8 cellular contexts compared by ENCODE assay signal in genomic region chr21:42063578-42064521, GRCh38. TPM values are rescaled to one million over a fixed set of nuclear protein-coding genes. Genes with fewer than 3 reads are reported as not detected.
A peak's percentile ranks its signal among the peaks of the same experiment; 100 is the strongest.
DNase-seq lines count a peak whose midpoint lies in the region; ATAC-seq and TF ChIP-seq lines count a peak whose summit lies in the region.

No MANE protein-coding gene starts in this region.

- WGBS in GM23248 (ENCODE audit: low coverage in 1 of 2, low lambda C conversion rate in 2 of 2, missing lambda C conversion rate in 2 of 2), 2 experiments: 85 to 88% methylated on average over 28 of the region's 28 CpGs

- H3K4me3 ChIP-seq in GM23248: no peak overlapping the region

- no peaks in the 10 kb centered on the region for H3K79me2 ChIP-seq in GM23248 (ENCODE audit: insufficient read depth)

- H3K4me1 ChIP-seq in GM23248 (ENCODE audit: insufficient read depth): no peaks in the 10 kb centered on the region

- H3K4me3 Mint-ChIP-seq in T-helper 2 cell treated with Interferon-gamma antibody and Interleukin-4, amounts not matched to agents 5 μg/mL and 100 μg/mL, for 36 hours: peak overlapping the region; percentile 89
- H3K4me3 Mint-ChIP-seq in central memory CD8-positive, alpha-beta T cell: peak overlapping the region; percentile 82

- no peaks in the 10 kb centered on the region for H3K36me3 ChIP-seq in GM23248 (ENCODE audit: low read depth)

- H3K4me2 ChIP-seq in GM23248 (ENCODE audit: unreplicated experiment): no peak overlapping the region

- peak; percentile 55 for DNase-seq in T-helper 2 cell treated with Interferon-gamma antibody and Interleukin-4, amounts not matched to agents 5 μg/mL and 100 μg/mL, for 36 hours (ENCODE audit: low spot score)
- DNase-seq in central memory CD8-positive, alpha-beta T cell (ENCODE audit: low spot score in 2 of 2): peak; percentile 31 to 34
- peak; percentile 31 to 58 for DNase-seq in stimulated activated CD4-positive, alpha-beta T cell treated with anti-CD3 and anti-CD28 coated beads, Interleukin-15, amount 100 ng/mL, for 48 hours (ENCODE audit: low read depth in 2 of 2)
- DNase-seq in ureter (ENCODE audit: low spot score) (no peak), superior temporal gyrus (ENCODE audit: extremely low spot score) (no peak), GM23248 (no peak)

- peaks cover 47% of the 10 kb centered on the region for H3K4me1 Mint-ChIP-seq in T-helper 2 cell treated with Interferon-gamma antibody and Interleukin-4, amounts not matched to agents 5 μg/mL and 100 μg/mL, for 36 hours (ENCODE audit: low read depth)
- H3K4me1 Mint-ChIP-seq in central memory CD8-positive, alpha-beta T cell: peaks cover 47% of the 10 kb centered on the region

- H3K9me2 ChIP-seq in GM23248 (ENCODE audit: insufficient read depth): no peaks in the 10 kb centered on the region

- in situ Hi-C loops in GM23248 (cut with MboI): no loop called here

- H4K20me1 ChIP-seq in GM23248 (ENCODE audit: insufficient read depth): no peaks in the 10 kb centered on the region

- peaks cover 3% of the 10 kb centered on the region for H3K36me3 Mint-ChIP-seq in T-helper 2 cell treated with Interferon-gamma antibody and Interleukin-4, amounts not matched to agents 5 μg/mL and 100 μg/mL, for 36 hours (ENCODE audit: low read depth)
- H3K36me3 Mint-ChIP-seq in central memory CD8-positive, alpha-beta T cell (ENCODE audit: insufficient read depth): no peaks in the 10 kb centered on the region

- no peak overlapping the region for H2AFZ ChIP-seq in GM23248

- no peak overlapping the region for H3K9ac ChIP-seq in GM23248

- peak; percentile 37; the same call in 1 of the 3 replicates for TF ChIP-seq CTCF in GM12872 (IDR thresholded peaks at IDR 0.05; ENCODE audit: insufficient read depth, low read depth, low read length)

- no peaks in the 10 kb centered on the region for H3K27me3 ChIP-seq in GM23248 (replicated peaks; ENCODE audit: insufficient read depth)

- peak overlapping the region; percentile 98 for H3K27ac Mint-ChIP-seq in T-helper 2 cell treated with Interferon-gamma antibody and Interleukin-4, amounts not matched to agents 5 μg/mL and 100 μg/mL, for 36 hours
- H3K27ac Mint-ChIP-seq in central memory CD8-positive, alpha-beta T cell (ENCODE audit: low read depth): peak overlapping the region; percentile 96

- no peaks in the 10 kb centered on the region for H3K27me3 Mint-ChIP-seq in T-helper 2 cell treated with Interferon-gamma antibody and Interleukin-4, amounts not matched to agents 5 μg/mL and 100 μg/mL, for 36 hours (ENCODE audit: low read depth)
- H3K27me3 Mint-ChIP-seq in central memory CD8-positive, alpha-beta T cell: no peaks in the 10 kb centered on the region

- H3K9me3 Mint-ChIP-seq in T-helper 2 cell treated with Interferon-gamma antibody and Interleukin-4, amounts not matched to agents 5 μg/mL and 100 μg/mL, for 36 hours: no peaks in the 10 kb centered on the region
- no peaks in the 10 kb centered on the region for H3K9me3 Mint-ChIP-seq in central memory CD8-positive, alpha-beta T cell

- peak; percentile 41 for ATAC-seq in HG03175 (IDR thresholded peaks at IDR 0.05; ENCODE audit: unreplicated experiment)
- no peak for ATAC-seq in central memory CD8-positive, alpha-beta T cell (replicated peaks; ENCODE audit: extremely low read depth, poor library complexity, severe bottlenecking)

- H3K27ac ChIP-seq in GM23248: no peak overlapping the region

- no peaks in the 10 kb centered on the region for H3F3A ChIP-seq in GM23248 (ENCODE audit: insufficient read depth)

- no peaks in the 10 kb centered on the region for H3K9me3 ChIP-seq in GM23248 (ENCODE audit: low read depth)

RNA-seq across cellular contexts. Expression of gene UMODL1, which starts 7.3 kb away (rescaled TPM):
- not detected for total RNA-seq in ureter
- not detected in 2 replicates for total RNA-seq in GM23248 (2014; rRNA removed; shearing (Covaris generic))
- polyA plus RNA-seq in GM23248 (2016; fragmentation: Nextera tagmentation; extraction: Ambion mirVana): not detected in 2 replicates

RNA-seq across cellular contexts. Expression of gene ZBTB21, which starts 53.7 kb away (rescaled TPM):
- total RNA-seq in ureter: 24.5 TPM
- total RNA-seq in GM23248 (2014; rRNA removed; shearing (Covaris generic)): 10.6 and 10.7 TPM in 2 replicates
- 9.1 and 10.7 TPM in 2 replicates for polyA plus RNA-seq in GM23248 (2016; fragmentation: Nextera tagmentation; extraction: Ambion mirVana)

Comparison
In these comparisons a context has a peak if more than half of its experiments do, and no peak if none do; other contexts are left out.
1. DNase-seq: peak in T-helper 2 cell treated with Interferon-gamma antibody and Interleukin-4, amounts not matched to agents 5 μg/mL and 100 μg/mL, for 36 hours (single experiment), central memory CD8-positive, alpha-beta T cell (2 of 2) and stimulated activated CD4-positive, alpha-beta T cell treated with anti-CD3 and anti-CD28 coated beads, Interleukin-15, amount 100 ng/mL, for 48 hours (2 of 2); none in ureter (single experiment), superior temporal gyrus (single experiment) and GM23248 (single experiment).